ENCODE assay signal across 1 cellular context in genomic region chr6:132147530-132148011, GRCh38.
TF ChIP-seq lines count a peak whose summit lies in the region.

No MANE protein-coding gene starts in this region.

TF ChIP-seq in GM23338, 12 proteins besides CTCF, POLR2A, EP300 and RAD21:
- TF ChIP-seq ZNF462 (CRISPR knock-in tag; IDR thresholded peaks at IDR 0.05) (no peak), EZH2 (IDR thresholded peaks at IDR 0.05; ENCODE audit: low read depth, unreplicated experiment) (no peak), ZNF114 (CRISPR knock-in tag; IDR thresholded peaks at IDR 0.05) (no peak), ETS1 (IDR thresholded peaks at IDR 0.05) (no peak), POLR2AphosphoS5 (IDR thresholded peaks at IDR 0.05; ENCODE audit: low read depth) (no peak), REST (IDR thresholded peaks at IDR 0.05; ENCODE audit: unreplicated experiment) (no peak), STAT1 (IDR thresholded peaks at IDR 0.05; ENCODE audit: unreplicated experiment) (no peak), CREB1 (CRISPR knock-in tag; IDR thresholded peaks at IDR 0.05; ENCODE audit: low read depth) (no peak), NANOG (IDR thresholded peaks at IDR 0.05; ENCODE audit: borderline replicate concordance) (no peak), JUNB (IDR thresholded peaks at IDR 0.05; ENCODE audit: unreplicated experiment) (no peak), EZH2phosphoT487 (IDR thresholded peaks at IDR 0.05; ENCODE audit: unreplicated experiment) (no peak), ZNF331 (CRISPR knock-in tag; IDR thresholded peaks at IDR 0.05; ENCODE audit: low read depth) (no peak)
